ENCODE assay signal across 12 cellular contexts in the genomic region with DNA sequence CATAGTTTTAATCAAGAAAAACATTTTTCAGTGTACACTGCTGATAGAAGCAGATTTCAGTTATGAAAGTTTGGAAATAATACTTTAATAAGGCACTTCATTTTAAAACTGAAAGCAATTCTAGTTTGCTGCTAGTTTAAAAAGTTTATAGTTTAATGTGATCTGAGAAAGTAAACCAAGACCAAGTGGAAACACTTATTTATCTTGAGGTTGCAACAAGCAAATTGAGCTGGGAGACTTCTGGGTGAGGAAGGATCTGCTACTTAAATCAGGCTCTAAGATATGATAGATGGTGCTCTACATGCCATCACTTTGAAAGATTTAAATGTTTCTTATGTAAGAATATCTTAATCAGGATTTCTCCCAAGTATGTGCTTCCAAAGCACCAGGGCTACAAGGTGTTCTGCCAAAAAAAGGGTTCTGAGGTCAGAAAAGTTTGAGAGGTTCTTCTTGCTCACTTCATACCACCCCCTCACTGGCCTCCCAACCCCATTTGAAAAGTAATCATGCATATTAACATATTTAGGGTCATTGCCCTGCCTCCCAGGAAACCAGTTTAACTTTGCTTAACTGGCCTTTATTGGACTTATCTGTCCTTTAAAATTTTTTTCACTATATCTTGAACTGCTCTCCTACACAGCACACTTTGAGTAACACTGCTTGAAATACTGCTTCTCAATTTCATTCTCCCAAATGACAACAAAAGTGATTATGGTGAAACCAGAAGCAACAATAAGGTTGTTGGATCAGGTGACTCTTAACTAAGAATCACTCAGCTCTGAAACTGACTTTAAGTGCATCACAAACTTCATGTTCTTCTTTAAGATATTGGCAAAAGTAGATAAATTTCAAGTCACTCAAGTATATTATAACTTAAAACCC. TPM values are rescaled to one million over a fixed set of nuclear protein-coding genes. Genes with fewer than 3 reads are reported as not detected.
DNase-seq lines count a peak whose midpoint lies in the region; ATAC-seq and TF ChIP-seq lines count a peak whose summit lies in the region.
"Had no signal": no experiment of that assay in that cellular context is flagged by ENCODE, and none has a peak within 500 bp of the region (broad histone marks: within the 10 kb centered on the region; RNA-seq: fewer than 3 reads in every experiment).

No MANE protein-coding gene starts in this region.

- intact Hi-C loops in stomach (cut with DNase I; ENCODE audit: low total_unique reads) (no loop called here), left colon (cut with DNase I, micrococcal nuclease) (loop anchor here in 1 of 2 donors (10.0 kb wide), 1 partner anchor 55 kb away; no protein-coding TSS in a partner anchor)

- no peak overlapping the region for H3K4me3 ChIP-seq in gastroesophageal sphincter
- no peak overlapping the region for H3K4me3 ChIP-seq in stomach
- no peak overlapping the region for H3K4me3 ChIP-seq in coronary artery

- H3K27me3 ChIP-seq in gastroesophageal sphincter (no peaks in the 10 kb centered on the region), stomach (no peaks in the 10 kb centered on the region)

- DNase-seq in stomach (no peak), Ammon's horn (ENCODE audit: low spot score) (no peak), coronary artery (ENCODE audit: low spot score) (no peak), left colon (no peak)
- no peak for DNase-seq in stimulated activated CD4-positive, alpha-beta T cell treated with anti-CD3 and anti-CD28 coated beads, Interleukin-15, amount 100 ng/mL, for 24 hours
- DNase-seq: amygdala; CD4-positive, CD25-positive, alpha-beta regulatory T cell; endodermal cell; midbrain had no signal

- H3K4me1 ChIP-seq in gastroesophageal sphincter: peaks cover 2 to 65% (median 13%) of the 10 kb centered on the region in 3 donors
- H3K4me1 ChIP-seq in stomach: peaks cover 29 to 71% (median 50%) of the 10 kb centered on the region in 4 donors

- TF ChIP-seq POLR2A in gastroesophageal sphincter (IDR thresholded peaks at IDR 0.05) (no peak), stomach (IDR thresholded peaks at IDR 0.05) (no peak)

- no peaks in the 10 kb centered on the region for H3K36me3 ChIP-seq in gastroesophageal sphincter
- no peaks in the 10 kb centered on the region for H3K36me3 ChIP-seq in stomach

- peak; percentile 40 for ATAC-seq in GM18909 (IDR thresholded peaks at IDR 0.05; ENCODE audit: poor library complexity, unreplicated experiment)
- ATAC-seq in HG03354 (IDR thresholded peaks at IDR 0.05; ENCODE audit: poor library complexity, severe bottlenecking, unreplicated experiment): peak; percentile 53
- peak; percentile 78 for ATAC-seq in gastroesophageal sphincter
- ATAC-seq in left colon: no peak

- TF ChIP-seq EP300 in gastroesophageal sphincter (IDR thresholded peaks at IDR 0.05) (no peak), stomach (IDR thresholded peaks at IDR 0.05) (no peak)

- H3K27ac ChIP-seq in gastroesophageal sphincter (peak overlapping the region in 3 of 4 donors; percentile 34 to 43 (median 42)), stomach (peak overlapping the region in 3 of 5 donors; percentile 17 to 63 (median 60)), coronary artery (peak overlapping the region in 1 of 2 donors; percentile 31)

- no peaks in the 10 kb centered on the region for H3K9me3 ChIP-seq in gastroesophageal sphincter
- H3K9me3 ChIP-seq in stomach: no peaks in the 10 kb centered on the region

- TF ChIP-seq CTCF in gastroesophageal sphincter (IDR thresholded peaks at IDR 0.05): no peak
- no peak for TF ChIP-seq CTCF in stomach (IDR thresholded peaks at IDR 0.05)
- no peak for TF ChIP-seq CTCF in coronary artery (IDR thresholded peaks at IDR 0.05)

RNA-seq across cellular contexts. Expression of a gene that starts 15.5 kb away (rescaled TPM):
- total RNA-seq in gastroesophageal sphincter (10 to 100 TPM; 27.9 to 49.1 (median 30.6) TPM), stomach (10 to 100 TPM; 10.5 to 82.8 (median 22.8) TPM), left colon (100 to 1,000 TPM; 147 to 157 TPM)
- polyA plus RNA-seq in stomach: 1 to 10 TPM; 5.7 to 8.4 (median 7.2) TPM
